In genomic region chr1:243938146-243938676, GRCh38 we compare ENCODE assay signal across 16 cellular contexts.
DNase-seq lines count a peak whose midpoint lies in the region; ATAC-seq and TF ChIP-seq lines count a peak whose summit lies in the region.
"Had no signal": no experiment of that assay in that cellular context is flagged by ENCODE, and none has a peak within 500 bp of the region (broad histone marks: within the 10 kb centered on the region; RNA-seq: fewer than 3 reads in every experiment).

No MANE protein-coding gene starts in this region.

- H3K9me3 ChIP-seq in SK-N-SH (no peaks in the 10 kb centered on the region), heart left ventricle (peaks cover 0 to 11% (median 0%) of the 10 kb centered on the region in 12 donors)
- H3K9me3 ChIP-seq: HAP-1 had no signal

- DNase-seq in SK-N-SH, result no peak
- DNase-seq in activated naive CD4-positive, alpha-beta T cell treated with anti-CD3 and anti-CD28 coated beads, Interleukin-2, amount 50 U/mL, for 72 hours (ENCODE audit: low spot score in 2 of 2), result no peak
- DNase-seq in activated naive CD4-positive, alpha-beta T cell treated with Interleukin-2 at 50 U/mL for 16 hours, result no peak
- DNase-seq in stimulated activated effector memory CD8-positive, alpha-beta T cell treated with anti-CD3 and anti-CD28 coated beads, Interleukin-12 subunit alpha, Interleukin-12 subunit beta, amount 100 ng/mL, for 72 hours (ENCODE audit: low spot score in 2 of 2), result no peak
- no peak for DNase-seq in heart left ventricle
- no peak for DNase-seq in mesothelial cell of epicardium (ENCODE audit: low spot score in 2 of 2, unreplicated experiment in 2 of 2)
- DNase-seq: AML-193; CD8-positive, alpha-beta memory T cell; DMS53; GF-D8 had no signal

- peaks cover 2% of the 10 kb centered on the region for H3K27me3 Mint-ChIP-seq in activated naive CD8-positive, alpha-beta T cell
- H3K27me3 Mint-ChIP-seq in mesothelial cell of epicardium (ENCODE audit: low read depth), result peaks cover 2% of the 10 kb centered on the region

- no peaks in the 10 kb centered on the region for H4K20me1 ChIP-seq in SK-N-SH (ENCODE audit: insufficient read depth)
- H4K20me1 ChIP-seq: BLaER1 had no signal

- H3K79me2 ChIP-seq in SK-N-SH (ENCODE audit: insufficient read depth), result no peaks in the 10 kb centered on the region

- H3K36me3 ChIP-seq in SK-N-SH (replicated peaks in 1 of 2; ENCODE audit: control insufficient read depth in 1 of 2, insufficient read depth in 2 of 2, low read length in 1 of 2) (no peaks in the 10 kb centered on the region), heart left ventricle (no peaks in the 10 kb centered on the region)
- H3K36me3 ChIP-seq: BLaER1, HAP-1 had no signal

- peaks cover 0 to 6% of the 10 kb centered on the region in 2 donors for H3K36me3 Mint-ChIP-seq in activated naive CD4-positive, alpha-beta T cell treated with anti-CD3 and anti-CD28 coated beads, Interleukin-2, amount 50 U/mL, for 72 hours
- peaks cover 8% of the 10 kb centered on the region for H3K36me3 Mint-ChIP-seq in activated naive CD8-positive, alpha-beta T cell
- H3K36me3 Mint-ChIP-seq in stimulated activated effector memory CD8-positive, alpha-beta T cell treated with anti-CD3 and anti-CD28 coated beads, Interleukin-12 subunit alpha, Interleukin-12 subunit beta, amount 100 ng/mL, for 72 hours, result peaks cover 5% of the 10 kb centered on the region
- H3K36me3 Mint-ChIP-seq in mesothelial cell of epicardium, result peaks cover 2% of the 10 kb centered on the region

- no peak overlapping the region for H3K4me2 ChIP-seq in SK-N-SH
- H3K4me2 ChIP-seq: BLaER1 had no signal

- no peaks in the 10 kb centered on the region for H3K9me2 ChIP-seq in SK-N-SH

- H3K27ac ChIP-seq in SK-N-SH (ENCODE audit: low read depth in 2 of 2, low read length in 1 of 2) (no peak overlapping the region), heart left ventricle (no peak overlapping the region)
- H3K27ac ChIP-seq: 22Rv1, BLaER1, HL-60 had no signal

- no peak for TF ChIP-seq POLR2A in heart left ventricle (IDR thresholded peaks at IDR 0.05)

- no peak for TF ChIP-seq EP300 in SK-N-SH (IDR thresholded peaks at IDR 0.05; ENCODE audit: borderline replicate concordance in 1 of 2, low read depth in 1 of 2, low read length in 1 of 2)

- H2AFZ ChIP-seq in SK-N-SH (ENCODE audit: low read depth), result no peak overlapping the region

- POLR2A ChIA-PET in SK-N-SH (lab: Yijun Ruan, JAX), result no interaction called here

- peaks cover 6 to 22% of the 10 kb centered on the region in 2 donors for H3K9me3 Mint-ChIP-seq in activated naive CD4-positive, alpha-beta T cell treated with anti-CD3 and anti-CD28 coated beads, Interleukin-2, amount 50 U/mL, for 72 hours
- peaks cover 11% of the 10 kb centered on the region for H3K9me3 Mint-ChIP-seq in activated naive CD8-positive, alpha-beta T cell (ENCODE audit: low read depth)
- no peaks in the 10 kb centered on the region for H3K9me3 Mint-ChIP-seq in stimulated activated effector memory CD8-positive, alpha-beta T cell treated with anti-CD3 and anti-CD28 coated beads, Interleukin-12 subunit alpha, Interleukin-12 subunit beta, amount 100 ng/mL, for 72 hours
- peaks cover 11% of the 10 kb centered on the region for H3K9me3 Mint-ChIP-seq in mesothelial cell of epicardium

- H3K4me1 ChIP-seq in SK-N-SH (ENCODE audit: control insufficient read depth in 1 of 2, insufficient read depth in 2 of 2, low read depth in 1 of 2, low read length in 1 of 2) (peaks cover 0 to 9% of the 10 kb centered on the region in 2 experiments; a peak in 1 of 4 replicates), heart left ventricle (peaks cover 0 to 3% (median 0%) of the 10 kb centered on the region in 12 donors)
- H3K4me1 ChIP-seq: BLaER1, HAP-1 had no signal

- peaks cover 13% of the 10 kb centered on the region for H3K4me1 Mint-ChIP-seq in activated naive CD8-positive, alpha-beta T cell (ENCODE audit: low read depth)
- peaks cover 21% of the 10 kb centered on the region for H3K4me1 Mint-ChIP-seq in stimulated activated effector memory CD8-positive, alpha-beta T cell treated with anti-CD3 and anti-CD28 coated beads, Interleukin-12 subunit alpha, Interleukin-12 subunit beta, amount 100 ng/mL, for 72 hours
- H3K4me1 Mint-ChIP-seq in mesothelial cell of epicardium, result no peaks in the 10 kb centered on the region
- H3K4me1 Mint-ChIP-seq: CD8-positive, alpha-beta memory T cell had no signal

- H3K27me3 ChIP-seq in SK-N-SH (ENCODE audit: insufficient read depth), result no peaks in the 10 kb centered on the region
- peaks cover 0 to 7% (median 0%) of the 10 kb centered on the region in 9 donors for H3K27me3 ChIP-seq in heart left ventricle
- H3K27me3 ChIP-seq: BLaER1 had no signal

- no peak overlapping the region for H3K4me3 ChIP-seq in SK-N-SH (ENCODE audit: low read depth in 2 of 2, low read length in 1 of 2)
- no peak overlapping the region for H3K4me3 ChIP-seq in heart left ventricle
- H3K4me3 ChIP-seq: BLaER1, HAP-1 had no signal

- no peak overlapping the region for H3K27ac Mint-ChIP-seq in activated naive CD4-positive, alpha-beta T cell treated with anti-CD3 and anti-CD28 coated beads, Interleukin-2, amount 50 U/mL, for 72 hours
- H3K27ac Mint-ChIP-seq in activated naive CD8-positive, alpha-beta T cell, result peak overlapping the region; percentile 18
- peak overlapping the region; percentile 64 for H3K27ac Mint-ChIP-seq in stimulated activated effector memory CD8-positive, alpha-beta T cell treated with anti-CD3 and anti-CD28 coated beads, Interleukin-12 subunit alpha, Interleukin-12 subunit beta, amount 100 ng/mL, for 72 hours
- H3K27ac Mint-ChIP-seq in mesothelial cell of epicardium, result no peak overlapping the region
- H3K27ac Mint-ChIP-seq: CD8-positive, alpha-beta memory T cell had no signal

- TF ChIP-seq CTCF in SK-N-SH (IDR thresholded peaks at IDR 0.05) (no peak), heart left ventricle (IDR thresholded peaks at IDR 0.05) (no peak), mesothelial cell of epicardium (IDR thresholded peaks at IDR 0.05; ENCODE audit: unreplicated experiment) (no peak)

- ATAC-seq in SK-N-SH treated with all-trans-retinoic acid at 6 μM for 48 hours, result no peak
- ATAC-seq in activated naive CD4-positive, alpha-beta T cell treated with anti-CD3 and anti-CD28 coated beads, Interleukin-2, amount 50 U/mL, for 72 hours, result peak; percentile 47 to 78
- peak; percentile 48 for ATAC-seq in stimulated activated effector memory CD8-positive, alpha-beta T cell treated with anti-CD3 and anti-CD28 coated beads, Interleukin-12 subunit alpha, Interleukin-12 subunit beta, amount 100 ng/mL, for 72 hours
- no peak for ATAC-seq in heart left ventricle

- intact Hi-C loops in heart left ventricle (cut with DNase I), result no loop called here

- CTCF ChIA-PET in SK-N-SH (lab: Yijun Ruan, JAX), result no interaction called here

- WGBS in SK-N-SH (ENCODE audit: low lambda C conversion rate), result 71% methylated on average over 4 of the region's 4 CpGs
- WGBS in heart left ventricle, 4 donors, result 87 to 92% (median 89%) methylated on average over 4 of the region's 4 CpGs

- no peak overlapping the region for H3K4me3 Mint-ChIP-seq in activated naive CD8-positive, alpha-beta T cell
- no peak overlapping the region for H3K4me3 Mint-ChIP-seq in stimulated activated effector memory CD8-positive, alpha-beta T cell treated with anti-CD3 and anti-CD28 coated beads, Interleukin-12 subunit alpha, Interleukin-12 subunit beta, amount 100 ng/mL, for 72 hours
- no peak overlapping the region for H3K4me3 Mint-ChIP-seq in mesothelial cell of epicardium
- H3K4me3 Mint-ChIP-seq: CD8-positive, alpha-beta memory T cell had no signal

- H3F3A ChIP-seq in SK-N-SH (replicated peaks; ENCODE audit: insufficient read depth), result no peaks in the 10 kb centered on the region

- no peak overlapping the region for H3K9ac ChIP-seq in SK-N-SH
- H3K9ac ChIP-seq: BLaER1 had no signal

- no peak for TF ChIP-seq RAD21 in SK-N-SH (IDR thresholded peaks at IDR 0.05; ENCODE audit: low read length)

TF ChIP-seq in SK-N-SH, 30 proteins besides CTCF, POLR2A, EP300 and RAD21:
- no peak for TF ChIP-seq GABPA (IDR thresholded peaks at IDR 0.05; ENCODE audit: low read depth)
- TF ChIP-seq TCF12 (IDR thresholded peaks at IDR 0.05), result peak; percentile 20; the same call in 1 of the 2 replicates
- no peak for TF ChIP-seq RFX5 (IDR thresholded peaks at IDR 0.05; ENCODE audit: low read length)
- TF ChIP-seq, protein P1, sequence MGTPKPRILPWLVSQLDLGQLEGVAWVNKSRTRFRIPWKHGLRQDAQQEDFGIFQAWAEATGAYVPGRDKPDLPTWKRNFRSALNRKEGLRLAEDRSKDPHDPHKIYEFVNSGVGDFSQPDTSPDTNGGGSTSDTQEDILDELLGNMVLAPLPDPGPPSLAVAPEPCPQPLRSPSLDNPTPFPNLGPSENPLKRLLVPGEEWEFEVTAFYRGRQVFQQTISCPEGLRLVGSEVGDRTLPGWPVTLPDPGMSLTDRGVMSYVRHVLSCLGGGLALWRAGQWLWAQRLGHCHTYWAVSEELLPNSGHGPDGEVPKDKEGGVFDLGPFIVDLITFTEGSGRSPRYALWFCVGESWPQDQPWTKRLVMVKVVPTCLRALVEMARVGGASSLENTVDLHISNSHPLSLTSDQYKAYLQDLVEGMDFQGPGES (IDR thresholded peaks at IDR 0.05; ENCODE audit: low read depth, low read length), result no peak
- TF ChIP-seq ELF1 (IDR thresholded peaks at IDR 0.05), result no peak

TF ChIP-seq in SK-N-SH treated with all-trans-retinoic acid at 6 μM for 48 hours, 23 proteins besides CTCF, POLR2A, EP300 and RAD21:
- no peak for TF ChIP-seq PATZ1 (CRISPR knock-in tag; IDR thresholded peaks at IDR 0.05; ENCODE audit: borderline replicate concordance)
- TF ChIP-seq TOX (CRISPR knock-in tag; IDR thresholded peaks at IDR 0.05; ENCODE audit: borderline replicate concordance), result no peak

Comparison
In these comparisons a context has a peak if more than half of its experiments do, and no peak if none do; other contexts are left out.
1. ATAC-seq: peak in activated naive CD4-positive, alpha-beta T cell treated with anti-CD3 and anti-CD28 coated beads, Interleukin-2, amount 50 U/mL, for 72 hours (2 of 2) and stimulated activated effector memory CD8-positive, alpha-beta T cell treated with anti-CD3 and anti-CD28 coated beads, Interleukin-12 subunit alpha, Interleukin-12 subunit beta, amount 100 ng/mL, for 72 hours (single experiment); none in SK-N-SH treated with all-trans-retinoic acid at 6 μM for 48 hours (single experiment) and heart left ventricle (0 of 4).
2. H3K27ac Mint-ChIP-seq: peak in activated naive CD8-positive, alpha-beta T cell (single experiment) and stimulated activated effector memory CD8-positive, alpha-beta T cell treated with anti-CD3 and anti-CD28 coated beads, Interleukin-12 subunit alpha, Interleukin-12 subunit beta, amount 100 ng/mL, for 72 hours (single experiment); none in activated naive CD4-positive, alpha-beta T cell treated with anti-CD3 and anti-CD28 coated beads, Interleukin-2, amount 50 U/mL, for 72 hours (0 of 2) and mesothelial cell of epicardium (single experiment).